In the genomic region with DNA sequence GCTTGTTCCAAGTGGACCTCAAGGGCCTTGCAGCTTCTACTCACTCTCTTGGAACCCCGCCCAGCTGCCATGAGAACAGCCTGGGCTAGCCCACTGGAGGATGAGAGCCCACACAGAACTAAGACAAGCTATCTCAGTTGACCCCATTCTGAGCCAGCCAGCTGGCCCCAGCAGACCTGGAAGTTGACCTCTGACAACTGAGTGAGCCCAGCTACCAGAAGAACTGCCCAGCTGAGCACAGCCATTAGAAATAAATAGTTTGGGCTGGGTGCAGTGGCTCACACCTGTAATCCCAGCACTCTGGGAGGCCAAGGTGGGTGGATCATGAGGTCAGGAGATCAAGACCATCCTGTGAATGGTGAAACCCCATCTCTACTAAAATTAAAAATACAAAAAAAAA, we compare ENCODE assay signal across 28 cellular contexts.
"Had no signal": no experiment of that assay in that cellular context is flagged by ENCODE, and none has a peak within 500 bp of the region (broad histone marks: within the 10 kb centered on the region; RNA-seq: fewer than 3 reads in every experiment).

No MANE protein-coding gene starts in this region.

- H3K9ac ChIP-seq: neural progenitor cell, parathyroid adenoma had no signal

- H3K4me1 Mint-ChIP-seq: natural killer cell had no signal

- H3K27me3 Mint-ChIP-seq: type B pancreatic cell had no signal

- DNase-seq: natural killer cell; occipital lobe; ovary; posterior cingulate gyrus; psoas muscle; right cardiac atrium; right lobe of liver; sigmoid colon; small intestine; stimulated activated CD4-positive, alpha-beta T cell treated with anti-CD3 and anti-CD28 coated beads, Interleukin-15, amount 100 ng/mL, for 24 hours; stimulated activated CD4-positive, alpha-beta T cell treated with anti-CD3 and anti-CD28 coated beads, Interleukin-2, amount 100 ng/mL, for 24 hours; stimulated activated CD4-positive, alpha-beta T cell treated with anti-CD3 and anti-CD28 coated beads, Interleukin-2, amount 100 ng/mL, for 48 hours; stimulated activated CD4-positive, alpha-beta T cell treated with anti-CD3 and anti-CD28 coated beads, Interleukin-4, amount 100 ng/mL, for 24 hours; stimulated activated naive B cell treated with anti-CD40 and anti-IgM and Interleukin-4, amounts not matched to agents 10 μg/mL and 1 μg/mL and 100 μg/mL, for 72 hours; stimulated activated naive CD4-positive, alpha-beta T cell treated with Interleukin-2 at 50 U/mL for 16 hours; stomach; tibial artery; transverse colon; upper lobe of right lung; uterus had no signal

- H3K79me2 ChIP-seq: parathyroid adenoma had no signal

- H2AFZ ChIP-seq: neural progenitor cell, parathyroid adenoma had no signal

- H3K27ac Mint-ChIP-seq: natural killer cell; neural progenitor cell; progenitor cell of endocrine pancreas; stimulated activated effector memory CD8-positive, alpha-beta T cell treated with anti-CD3 and anti-CD28 coated beads, Interleukin-12 subunit alpha, Interleukin-12 subunit beta, amount 100 ng/mL, for 72 hours; stimulated activated naive B cell treated with anti-CD40 and anti-IgM and Interleukin-4, amounts not matched to agents 10 μg/mL and 1 μg/mL and 100 μg/mL, for 72 hours; stimulated activated naive CD8-positive, alpha-beta T cell treated with anti-CD3 and anti-CD28 coated beads, Interleukin-15, Interleukin-2, amounts not matched to agents 100 ng/mL and 50 ng/mL, for 24 hours; type B pancreatic cell had no signal

- H3K4me3 Mint-ChIP-seq: natural killer cell; nephron; neural progenitor cell; stimulated activated effector memory CD8-positive, alpha-beta T cell treated with anti-CD3 and anti-CD28 coated beads, Interleukin-12 subunit alpha, Interleukin-12 subunit beta, amount 100 ng/mL, for 72 hours; stimulated activated naive B cell treated with anti-CD40 and anti-IgM and Interleukin-4, amounts not matched to agents 10 μg/mL and 1 μg/mL and 100 μg/mL, for 72 hours; stimulated activated naive CD8-positive, alpha-beta T cell treated with anti-CD3 and anti-CD28 coated beads, Interleukin-15, Interleukin-2, amounts not matched to agents 100 ng/mL and 50 ng/mL, for 24 hours; type B pancreatic cell had no signal

- H3K9me3 Mint-ChIP-seq: natural killer cell; nephron; stimulated activated effector memory CD8-positive, alpha-beta T cell treated with anti-CD3 and anti-CD28 coated beads, Interleukin-12 subunit alpha, Interleukin-12 subunit beta, amount 100 ng/mL, for 72 hours; stimulated activated naive CD8-positive, alpha-beta T cell treated with anti-CD3 and anti-CD28 coated beads, Interleukin-15, Interleukin-2, amounts not matched to agents 100 ng/mL and 50 ng/mL, for 24 hours; type B pancreatic cell had no signal

- ATAC-seq: natural killer cell; psoas muscle; right cardiac atrium; stimulated activated effector memory CD8-positive, alpha-beta T cell treated with anti-CD3 and anti-CD28 coated beads, Interleukin-12 subunit alpha, Interleukin-12 subunit beta, amount 100 ng/mL, for 72 hours; stimulated activated naive B cell treated with anti-CD40 and anti-IgM and Interleukin-4, amounts not matched to agents 10 μg/mL and 1 μg/mL and 100 μg/mL, for 72 hours; upper lobe of right lung had no signal

- H3K4me2 ChIP-seq: neural progenitor cell had no signal

- H3K36me3 Mint-ChIP-seq: natural killer cell; neural progenitor cell; stimulated activated effector memory CD8-positive, alpha-beta T cell treated with anti-CD3 and anti-CD28 coated beads, Interleukin-12 subunit alpha, Interleukin-12 subunit beta, amount 100 ng/mL, for 72 hours had no signal

- H3K36me3 ChIP-seq: neural progenitor cell, ovary, right lobe of liver, sigmoid colon, stomach, thoracic aorta, tibial artery, transverse colon, upper lobe of right lung, uterus had no signal

- H3K9me3 ChIP-seq: ovary, psoas muscle, right lobe of liver, sigmoid colon, tibial artery, transverse colon, upper lobe of right lung, uterus had no signal

- H3K27me3 ChIP-seq: ovary, right lobe of liver, sigmoid colon, stomach, tibial artery, transverse colon, upper lobe of right lung, uterus had no signal

- H3K27ac ChIP-seq: neural progenitor cell, ovary, parathyroid adenoma, psoas muscle, right lobe of liver, sigmoid colon, stomach, thoracic aorta, tibial artery, transverse colon, upper lobe of right lung, uterus had no signal

- H3K4me3 ChIP-seq: neural progenitor cell, ovary, psoas muscle, right lobe of liver, sigmoid colon, stomach, thoracic aorta, tibial artery, transverse colon, upper lobe of right lung, uterus had no signal
